Comparison of ENCODE assay signal across 19 cellular contexts in the genomic region with DNA sequence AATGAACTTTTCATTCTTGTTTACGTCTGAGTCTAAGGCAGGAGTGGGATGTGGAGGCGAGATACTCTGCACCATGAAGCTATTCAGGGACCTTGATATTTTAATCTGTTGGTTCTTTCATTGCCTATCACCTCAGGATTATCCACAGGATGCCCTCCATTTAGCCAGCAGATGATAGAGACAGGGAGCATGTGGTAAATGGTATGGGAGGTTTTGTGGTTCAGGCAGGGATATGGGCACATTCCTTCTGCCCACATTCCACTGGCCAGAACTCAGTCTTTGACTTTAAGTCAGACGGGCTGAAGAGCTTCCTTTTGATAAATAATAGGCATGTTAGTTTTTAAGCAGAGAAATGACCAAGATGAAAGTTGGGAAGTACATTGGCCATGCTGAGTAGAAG.
DNase-seq lines count a peak whose midpoint lies in the region; TF ChIP-seq lines count a peak whose summit lies in the region.
"Had no signal": no experiment of that assay in that cellular context is flagged by ENCODE, and none has a peak within 500 bp of the region (broad histone marks: within the 10 kb centered on the region; RNA-seq: fewer than 3 reads in every experiment).

No MANE protein-coding gene starts in this region.

- no peaks in the 10 kb centered on the region for H3K79me2 ChIP-seq in mammary epithelial cell (ENCODE audit: insufficient read depth, low read length)

- TF ChIP-seq CTCF in mammary epithelial cell (conservative IDR thresholded peaks at IDR 0.05 in 1 of 2, IDR thresholded peaks at IDR 0.05 in 1 of 2; ENCODE audit: extremely low read depth in 1 of 2, insufficient read depth in 1 of 2, low read depth in 1 of 2, low read length in 2 of 2) (no peak), breast epithelium (IDR thresholded peaks at IDR 0.05) (no peak)

- H3K27ac ChIP-seq in mammary epithelial cell (ENCODE audit: insufficient read depth, low read depth, low read length), result no peak overlapping the region
- no peak overlapping the region for H3K27ac ChIP-seq in breast epithelium

- DNase-seq in mammary epithelial cell (peak; percentile 37), breast epithelium (ENCODE audit: low spot score in 2 of 2) (no peak), amniotic epithelial cell (ENCODE audit: low read depth) (peak; percentile 80), islet precursor cell (peak; percentile 72), NOMO-1 treated with dmso at 0.1 percent for 144 hours (lab: John Stamatoyannopoulos, UW; ENCODE audit: unreplicated experiment) (no peak), NCI-H2227 treated with DMSO at 0.1 percent for 48 hours (lab: John Stamatoyannopoulos, UW) (no peak), head of caudate nucleus (no peak)
- no peak for DNase-seq in activated naive CD8-positive, alpha-beta T cell treated with anti-CD3 and anti-CD28 coated beads for 36 hours
- DNase-seq: activated CD4-positive, CD25-positive, alpha-beta regulatory T cell treated with anti-CD3 and anti-CD28 coated beads, Interleukin-2, amount 50 U/mL, for 72 hours; activated naive CD4-positive, alpha-beta T cell treated with anti-CD3 and anti-CD28 coated beads, Interleukin-2, amount 50 U/mL, for 16 hours; central memory CD4-positive, alpha-beta T cell; DMS53; KG1; NCI-H1417; occipital lobe; Right ventricle myocardium superior; stimulated activated CD4-positive, alpha-beta T cell treated with anti-CD3 and anti-CD28 coated beads, Interleukin-4, amount 100 ng/mL, for 4 hours; T-helper 2 cell had no signal

- H3K27ac Mint-ChIP-seq in activated naive CD8-positive, alpha-beta T cell treated with anti-CD3 and anti-CD28 coated beads for 36 hours, result no peak overlapping the region
- H3K27ac Mint-ChIP-seq: CD14-positive monocyte had no signal

- H3K36me3 ChIP-seq in mammary epithelial cell (ENCODE audit: insufficient read depth, low read length) (no peaks in the 10 kb centered on the region), breast epithelium (no peaks in the 10 kb centered on the region)

- H3K27me3 ChIP-seq in mammary epithelial cell (ENCODE audit: insufficient read depth, low read length) (no peaks in the 10 kb centered on the region), breast epithelium (no peaks in the 10 kb centered on the region)

- peaks cover 6% of the 10 kb centered on the region for H3K4me1 Mint-ChIP-seq in activated naive CD8-positive, alpha-beta T cell treated with anti-CD3 and anti-CD28 coated beads for 36 hours
- H3K4me1 Mint-ChIP-seq: CD14-positive monocyte had no signal

- no peaks in the 10 kb centered on the region for H4K20me1 ChIP-seq in mammary epithelial cell (ENCODE audit: insufficient read depth, low read length)

- H3K4me3 Mint-ChIP-seq in activated naive CD8-positive, alpha-beta T cell treated with anti-CD3 and anti-CD28 coated beads for 36 hours, result no peak overlapping the region
- H3K4me3 Mint-ChIP-seq: CD14-positive monocyte had no signal

- CTCF ChIA-PET in mammary epithelial cell (lab: Charles Lee; ENCODE audit: low non-redundant PET), result no interaction called here

- no peak overlapping the region for H3K9ac ChIP-seq in mammary epithelial cell (ENCODE audit: insufficient read depth, low read length)

- no peaks in the 10 kb centered on the region for H3K27me3 Mint-ChIP-seq in activated naive CD8-positive, alpha-beta T cell treated with anti-CD3 and anti-CD28 coated beads for 36 hours

- H2AFZ ChIP-seq in mammary epithelial cell (ENCODE audit: low read depth, low read length), result peak overlapping the region; percentile 45

- peaks cover 10% of the 10 kb centered on the region for H3K9me3 Mint-ChIP-seq in activated naive CD8-positive, alpha-beta T cell treated with anti-CD3 and anti-CD28 coated beads for 36 hours

- H3K4me1 ChIP-seq in mammary epithelial cell (ENCODE audit: insufficient read depth, low read length) (peaks cover 6% of the 10 kb centered on the region), breast epithelium (no peaks in the 10 kb centered on the region)

- peaks cover 4% of the 10 kb centered on the region for H3K9me3 ChIP-seq in mammary epithelial cell (replicated peaks; ENCODE audit: insufficient read depth, low read length)
- H3K9me3 ChIP-seq in breast epithelium, result no peaks in the 10 kb centered on the region

- no peak for TF ChIP-seq POLR2A in breast epithelium (IDR thresholded peaks at IDR 0.05)

- H3K36me3 Mint-ChIP-seq in activated naive CD8-positive, alpha-beta T cell treated with anti-CD3 and anti-CD28 coated beads for 36 hours, result no peaks in the 10 kb centered on the region
- H3K36me3 Mint-ChIP-seq: CD14-positive monocyte had no signal

- no peak overlapping the region for H3K4me2 ChIP-seq in mammary epithelial cell (ENCODE audit: insufficient read depth, low read depth, low read length)

- intact Hi-C loops in mammary epithelial cell (cut with micrococcal nuclease) (loop anchor here (5.0 kb wide), 1 partner anchor 62 kb away; no protein-coding TSS in a partner anchor), breast epithelium (cut with DNase I; ENCODE audit: low total_unique reads) (no loop called here), head of caudate nucleus (cut with DNase I) (loop anchor here (10.0 kb wide), 1 partner anchor 236 kb away; no protein-coding TSS in a partner anchor)

- in situ Hi-C loops in mammary epithelial cell (cut with MboI; ENCODE audit: low sequenced_read_pairs in 2 of 2), result loop anchor here in 1 of 2 donors (25.0 kb wide), 1 partner anchor 192 kb away; no protein-coding TSS in a partner anchor

- WGBS in mammary epithelial cell (ENCODE audit: low coverage, missing lambda C conversion rate), result 67% methylated on average over 3 of the region's 3 CpGs

- H3K4me3 ChIP-seq in mammary epithelial cell (replicated peaks in 1 of 3; ENCODE audit: insufficient read depth in 1 of 3, low read depth in 2 of 3, low read length in 3 of 3) (no peak overlapping the region), breast epithelium (no peak overlapping the region)

- dilution Hi-C loops in mammary epithelial cell (cut with HindIII; ENCODE audit: low sequenced_read_pairs), result no loop called here

- BruUV-seq in mammary epithelial cell (replicated peaks; lab: Mats Ljungman, UMichigan), result no TSS peak

Comparison
In these comparisons a context has a peak if more than half of its experiments do, and no peak if none do; other contexts are left out.
1. DNase-seq: peak in mammary epithelial cell (single experiment), amniotic epithelial cell (single experiment) and islet precursor cell (single experiment); none in breast epithelium (0 of 2), NOMO-1 treated with dmso at 0.1 percent for 144 hours (single experiment), NCI-H2227 treated with DMSO at 0.1 percent for 48 hours (single experiment), activated naive CD8-positive, alpha-beta T cell treated with anti-CD3 and anti-CD28 coated beads for 36 hours (single experiment) and head of caudate nucleus (0 of 42).